In the genomic region with DNA sequence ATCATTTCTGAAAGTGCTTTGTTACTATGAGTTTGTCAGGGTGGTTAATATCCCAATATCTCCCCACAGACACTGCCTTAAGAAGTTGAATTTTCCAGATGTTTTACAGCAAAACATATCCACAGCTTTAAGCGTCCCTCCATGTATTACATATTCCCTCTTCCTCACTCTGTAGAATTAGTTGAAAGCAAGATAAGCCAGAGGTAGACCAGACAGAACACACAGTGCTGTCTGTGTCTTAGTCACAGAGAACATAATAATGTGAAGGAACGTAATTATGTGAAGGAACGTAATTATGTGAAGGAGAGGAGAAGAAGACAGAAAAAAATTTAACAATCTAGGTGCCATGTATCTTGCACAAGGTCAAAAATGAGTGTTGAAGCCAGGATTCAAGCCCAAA, we compare ENCODE assay signal across 9 cellular contexts.
"Had no signal": no experiment of that assay in that cellular context is flagged by ENCODE, and none has a peak within 500 bp of the region (broad histone marks: within the 10 kb centered on the region; RNA-seq: fewer than 3 reads in every experiment).

No MANE protein-coding gene starts in this region.

- ATAC-seq: GM23338, HCT116 had no signal

- H3K9me3 ChIP-seq: HAP-1 had no signal

- H3K36me3 ChIP-seq: HAP-1 had no signal

- H3K4me3 ChIP-seq: GM23248, GM23338, HAP-1 had no signal

- H3K4me1 ChIP-seq: HAP-1 had no signal

- H3K27ac ChIP-seq: GM23248 had no signal

- DNase-seq: GM23248, GOT3, H7, H9, HCEC 1CT, HFFc6 had no signal
